In genomic region chr1:112866151-112866550, GRCh38 we compare ENCODE assay signal across 15 cellular contexts.
DNase-seq lines count a peak whose midpoint lies in the region; ATAC-seq and TF ChIP-seq lines count a peak whose summit lies in the region.
"Had no signal": no experiment of that assay in that cellular context is flagged by ENCODE, and none has a peak within 500 bp of the region (broad histone marks: within the 10 kb centered on the region; RNA-seq: fewer than 3 reads in every experiment).

No MANE protein-coding gene starts in this region.

- H3K4me1 ChIP-seq in prostate gland (replicated peaks): no peaks in the 10 kb centered on the region
- H3K4me1 ChIP-seq: BLaER1 had no signal

- no peak for TF ChIP-seq RAD21 in Ishikawa (IDR thresholded peaks at IDR 0.05; ENCODE audit: low read depth)

- TF ChIP-seq EP300 in Ishikawa (IDR thresholded peaks at IDR 0.05; ENCODE audit: borderline replicate concordance): peak; percentile 34; the same call in 1 of the 2 replicates

- H3K36me3 Mint-ChIP-seq in dendritic cell treated with granulocyte-macrophage colony-stimulating factor and Interleukin-4, amounts not matched to agents 40 ng/mL and 50 ng/mL, for 4 days (ENCODE audit: low read depth): no peaks in the 10 kb centered on the region

- H3K4me1 Mint-ChIP-seq in dendritic cell treated with granulocyte-macrophage colony-stimulating factor and Interleukin-4, amounts not matched to agents 40 ng/mL and 50 ng/mL, for 4 days (ENCODE audit: low read depth): peaks cover 14% of the 10 kb centered on the region

- H3K27me3 Mint-ChIP-seq in dendritic cell treated with granulocyte-macrophage colony-stimulating factor and Interleukin-4, amounts not matched to agents 40 ng/mL and 50 ng/mL, for 4 days: peaks cover 4% of the 10 kb centered on the region

- no peaks in the 10 kb centered on the region for H3K9me3 ChIP-seq in prostate gland
- H3K9me3 ChIP-seq: BLaER1 had no signal

- DNase-seq in AG09309 (ENCODE audit: low read depth) (peak; percentile 13), kidney tubule cell (ENCODE audit: low spot score) (peak; percentile 93), prostate gland (ENCODE audit: low spot score) (no peak), amygdala (lab: John Stamatoyannopoulos, UW) (no peak), G401 (ENCODE audit: low spot score) (no peak)
- DNase-seq: amniotic stem cell; glutamatergic neuron; NCI-H187 treated with DMSO at 0.1 percent for 48 hours; NK-92 treated with Interleukin-12 subunit alpha and Interleukin-12 subunit beta, amount 100 ng/mL, for 24 hours; right cardiac atrium had no signal

- TF ChIP-seq CTCF in AG09309 (IDR thresholded peaks at IDR 0.05; ENCODE audit: control insufficient read depth, insufficient read depth, low read depth, low read length, missing control alignments) (no peak), prostate gland (IDR thresholded peaks at IDR 0.05) (no peak)

- H3K27me3 ChIP-seq in prostate gland (replicated peaks; ENCODE audit: insufficient read depth): no peaks in the 10 kb centered on the region
- H3K27me3 ChIP-seq: BLaER1 had no signal

- intact Hi-C loops in dendritic cell treated with granulocyte-macrophage colony-stimulating factor and Interleukin-4, amounts not matched to agents 40 ng/mL and 50 ng/mL, for 4 days (cut with micrococcal nuclease): no loop called here
- intact Hi-C loops in prostate gland (cut with DNase I): no loop called here

- peak overlapping the region; percentile 20 for H3K27ac Mint-ChIP-seq in dendritic cell treated with granulocyte-macrophage colony-stimulating factor and Interleukin-4, amounts not matched to agents 40 ng/mL and 50 ng/mL, for 4 days
- H3K27ac Mint-ChIP-seq: T-helper 1 cell treated with Interleukin-12 subunit alpha and Interleukin-12 subunit beta and Interleukin-4 antibody, amounts not matched to agents 30 μg/mL and 1 μg/mL, for 36 hours had no signal

- 81% methylated on average over 2 of the region's 2 CpGs for WGBS in prostate gland

- no peak overlapping the region for H3K27ac ChIP-seq in prostate gland
- H3K27ac ChIP-seq: BLaER1 had no signal

- no peak overlapping the region for H3K4me3 Mint-ChIP-seq in dendritic cell treated with granulocyte-macrophage colony-stimulating factor and Interleukin-4, amounts not matched to agents 40 ng/mL and 50 ng/mL, for 4 days
- H3K4me3 Mint-ChIP-seq: T-helper 1 cell treated with Interleukin-12 subunit alpha and Interleukin-12 subunit beta and Interleukin-4 antibody, amounts not matched to agents 30 μg/mL and 1 μg/mL, for 36 hours had no signal

- H3K4me3 ChIP-seq in AG09309 (ENCODE audit: control insufficient read depth, low read depth, low read length) (no peak overlapping the region), prostate gland (no peak overlapping the region)
- H3K4me3 ChIP-seq: BLaER1 had no signal

- H3K9me3 Mint-ChIP-seq in dendritic cell treated with granulocyte-macrophage colony-stimulating factor and Interleukin-4, amounts not matched to agents 40 ng/mL and 50 ng/mL, for 4 days: no peaks in the 10 kb centered on the region
- H3K9me3 Mint-ChIP-seq: T-helper 1 cell treated with Interleukin-12 subunit alpha and Interleukin-12 subunit beta and Interleukin-4 antibody, amounts not matched to agents 30 μg/mL and 1 μg/mL, for 36 hours had no signal

- no peaks in the 10 kb centered on the region for H3K36me3 ChIP-seq in prostate gland
- H3K36me3 ChIP-seq: BLaER1 had no signal

- no peak for TF ChIP-seq POLR2A in prostate gland (IDR thresholded peaks at IDR 0.05)

- in situ Hi-C loops in G401 (cut with HindIII; ENCODE audit: low sequenced_read_pairs): no loop called here

- ATAC-seq in HG02981 (IDR thresholded peaks at IDR 0.05; ENCODE audit: unreplicated experiment): no peak
- ATAC-seq: right cardiac atrium had no signal

TF ChIP-seq in Ishikawa, 13 proteins besides CTCF, POLR2A, EP300 and RAD21:
- TF ChIP-seq TCF12 (IDR thresholded peaks at IDR 0.05; ENCODE audit: low read depth) (no peak), ZBTB7A (IDR thresholded peaks at IDR 0.05; ENCODE audit: low read depth) (no peak; the same call in 1 of the 2 replicates), TEAD4 (IDR thresholded peaks at IDR 0.05) (peak; percentile 56; the same call in 1 of the 2 replicates), FOXM1 (IDR thresholded peaks at IDR 0.05; ENCODE audit: borderline replicate concordance, low read depth) (no peak), CEBPB (IDR thresholded peaks at IDR 0.05) (no peak), CREB1 (IDR thresholded peaks at IDR 0.05; ENCODE audit: low read depth) (no peak)
TF ChIP-seq in Ishikawa: peak in this region for 1.

Comparison
In these comparisons a context has a peak if more than half of its experiments do, and no peak if none do; other contexts are left out.
1. DNase-seq: peak in AG09309 (single experiment) and kidney tubule cell (single experiment); none in prostate gland (single experiment), amygdala (0 of 56) and G401 (single experiment).